8 cellular contexts compared by ENCODE assay signal in the genomic region with DNA sequence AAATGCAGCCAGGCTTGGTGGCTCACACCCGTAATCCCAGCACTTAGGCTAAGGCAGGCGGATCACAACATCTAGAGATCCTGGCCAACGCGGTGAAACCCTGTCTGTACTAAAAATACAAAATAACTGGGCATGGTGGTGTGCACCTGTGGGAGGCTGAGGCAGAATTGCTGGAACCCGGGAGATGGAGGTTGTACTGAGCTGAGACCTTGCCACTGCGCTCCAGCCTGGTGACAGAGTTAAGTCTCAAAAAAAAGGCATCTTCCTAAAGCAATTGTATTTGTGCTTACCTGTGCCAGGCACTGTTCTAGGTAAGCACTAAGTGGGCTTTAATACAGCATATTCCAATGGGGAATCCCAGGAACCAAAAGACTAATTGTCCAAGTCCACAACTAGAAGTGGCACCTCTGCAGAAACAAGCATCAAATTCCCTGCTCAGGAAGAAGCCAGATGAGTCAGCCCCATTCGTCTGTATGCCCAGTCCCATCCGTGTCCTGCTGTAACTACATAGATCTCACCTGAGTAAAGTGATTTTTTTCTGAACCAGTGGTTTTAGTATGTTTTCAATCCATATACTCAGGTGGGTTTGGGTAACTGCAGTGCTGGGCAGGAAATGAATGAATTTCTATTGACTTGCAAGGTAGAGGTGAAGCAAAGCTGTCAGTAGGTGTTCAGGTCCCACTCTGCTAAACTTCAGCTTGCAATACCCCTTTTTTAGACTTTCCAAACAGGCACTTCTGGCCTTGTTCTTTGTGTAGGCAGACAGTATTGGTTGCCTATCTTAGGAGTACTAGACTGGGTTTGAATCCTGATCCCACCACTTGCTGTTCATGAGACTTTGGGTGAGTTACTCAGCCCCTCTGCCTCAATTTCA. TPM values are rescaled to one million over a fixed set of nuclear protein-coding genes. Genes with fewer than 3 reads are reported as not detected.
DNase-seq lines count a peak whose midpoint lies in the region; ATAC-seq and TF ChIP-seq lines count a peak whose summit lies in the region.

No MANE protein-coding gene starts in this region.

- no peak overlapping the region for H2AFZ ChIP-seq in smooth muscle cell (ENCODE audit: low read depth)

- no peak overlapping the region for H3K4me2 ChIP-seq in smooth muscle cell

- WGBS in smooth muscle cell (ENCODE audit: low lambda C conversion rate) = 78% methylated on average over 8 of the region's 8 CpGs

- ATAC-seq in SK-N-SH treated with all-trans-retinoic acid at 6 μM for 48 hours (no peak; the same call in 2 of the 3 replicates), HG02678 (IDR thresholded peaks at IDR 0.05; ENCODE audit: unreplicated experiment) (no peak), left colon (no peak)

- intact Hi-C loops in left colon (cut with DNase I, micrococcal nuclease) = loop anchor here (5.0 to 10.0 kb wide), 2 partner anchors 94 to 367 kb away; no protein-coding TSS in a partner anchor

- H3K27me3 ChIP-seq in effector memory CD4-positive, alpha-beta T cell (replicated peaks; ENCODE audit: control insufficient read depth, insufficient read depth, low read length, poor library complexity, severe bottlenecking) = no peaks in the 10 kb centered on the region
- no peaks in the 10 kb centered on the region for H3K27me3 ChIP-seq in smooth muscle cell (ENCODE audit: low read depth)

- peaks cover 29% of the 10 kb centered on the region for H3K36me3 ChIP-seq in effector memory CD4-positive, alpha-beta T cell (ENCODE audit: control insufficient read depth, insufficient read depth, low read length)
- H3K36me3 ChIP-seq in smooth muscle cell (ENCODE audit: low read depth) = peaks cover 8% of the 10 kb centered on the region

- H3K27ac ChIP-seq in effector memory CD4-positive, alpha-beta T cell (ENCODE audit: insufficient read depth, low read length, poor library complexity, severe bottlenecking) = peak overlapping the region; percentile 46
- peak overlapping the region; percentile 88 for H3K27ac ChIP-seq in smooth muscle cell (ENCODE audit: low read depth)

- H4K20me1 ChIP-seq in smooth muscle cell (ENCODE audit: low read depth) = peaks cover 93% of the 10 kb centered on the region

- TF ChIP-seq CTCF in smooth muscle cell (IDR thresholded peaks at IDR 0.05; ENCODE audit: borderline replicate concordance, insufficient read depth, poor library complexity, severe bottlenecking) = no peak

- peak; percentile 47 for DNase-seq in activated T-cell treated with anti-CD3 and anti-CD28 coated beads for 24 hours (ENCODE audit: low read depth)
- no peak for DNase-seq in activated T-cell treated with anti-CD3 and anti-CD28 coated beads for 4 hours
- no peak for DNase-seq in effector memory CD4-positive, alpha-beta T cell
- no peak for DNase-seq in smooth muscle cell (lab: John Stamatoyannopoulos, UW; ENCODE audit: unreplicated experiment)
- no peak for DNase-seq in NCI-H146 (lab: John Stamatoyannopoulos, UW)
- no peak for DNase-seq in left colon

- H3K9ac ChIP-seq in smooth muscle cell (ENCODE audit: low read depth) = no peak overlapping the region

- H3K4me1 ChIP-seq in effector memory CD4-positive, alpha-beta T cell (ENCODE audit: control insufficient read depth, insufficient read depth, low read length, poor library complexity, severe bottlenecking) = peaks cover 48% of the 10 kb centered on the region
- H3K4me1 ChIP-seq in smooth muscle cell (ENCODE audit: low read depth) = peaks cover 26% of the 10 kb centered on the region

- peaks cover 73% of the 10 kb centered on the region for H3F3A ChIP-seq in smooth muscle cell (ENCODE audit: low read depth)

- no peaks in the 10 kb centered on the region for H3K9me3 ChIP-seq in effector memory CD4-positive, alpha-beta T cell (ENCODE audit: control insufficient read depth, low read length)
- H3K9me3 ChIP-seq in smooth muscle cell (replicated peaks; ENCODE audit: low read depth) = no peaks in the 10 kb centered on the region

- peak overlapping the region; percentile 3 for H3K4me3 ChIP-seq in effector memory CD4-positive, alpha-beta T cell (ENCODE audit: insufficient read depth, low read depth, low read length, poor library complexity, severe bottlenecking)
- H3K4me3 ChIP-seq in smooth muscle cell = peak overlapping the region; percentile 94

- peaks cover 32% of the 10 kb centered on the region for H3K79me2 ChIP-seq in smooth muscle cell (ENCODE audit: low read depth)

TF ChIP-seq in SK-N-SH treated with all-trans-retinoic acid at 6 μM for 48 hours, 23 proteins besides CTCF, POLR2A, EP300 and RAD21 (continues in another document):
- TF ChIP-seq ZFP30 (CRISPR knock-in tag; IDR thresholded peaks at IDR 0.05) (0 out of 2 replicates have a peak, but pooled peaks have one; percentile 2), CSDC2 (CRISPR knock-in tag; IDR thresholded peaks at IDR 0.05) (0 out of 2 replicates have a peak, but pooled peaks have one; percentile 8), ZNF70 (CRISPR knock-in tag; IDR thresholded peaks at IDR 0.05) (no peak), TCF4 (CRISPR knock-in tag; IDR thresholded peaks at IDR 0.05; ENCODE audit: borderline replicate concordance) (peak; percentile 9; the same call in 1 of the 2 replicates), PPARA (CRISPR knock-in tag; IDR thresholded peaks at IDR 0.05; ENCODE audit: borderline replicate concordance) (no peak), RARB (CRISPR knock-in tag; IDR thresholded peaks at IDR 0.05) (no peak; the same call in 1 of the 2 replicates), OSR1 (CRISPR knock-in tag; IDR thresholded peaks at IDR 0.05) (no peak), TOX (CRISPR knock-in tag; IDR thresholded peaks at IDR 0.05; ENCODE audit: borderline replicate concordance) (peak; percentile 79), CSRNP3 (CRISPR knock-in tag; IDR thresholded peaks at IDR 0.05) (0 out of 2 replicates have a peak, but pooled peaks have one; percentile 42), ESRRG (CRISPR knock-in tag; IDR thresholded peaks at IDR 0.05) (0 out of 2 replicates have a peak, but pooled peaks have one; percentile 79), ZFP3 (CRISPR knock-in tag; IDR thresholded peaks at IDR 0.05) (peak; percentile 29; the same call in 1 of the 2 replicates), ZNF8 (CRISPR knock-in tag; IDR thresholded peaks at IDR 0.05) (peak; percentile 31; the same call in 1 of the 2 replicates), ZC3H10 (CRISPR knock-in tag; IDR thresholded peaks at IDR 0.05) (no peak), GLIS3 (CRISPR knock-in tag; IDR thresholded peaks at IDR 0.05) (peak; percentile 86), TSHZ2 (CRISPR knock-in tag; IDR thresholded peaks at IDR 0.05) (no peak)
- TF ChIP-seq, protein P1, sequence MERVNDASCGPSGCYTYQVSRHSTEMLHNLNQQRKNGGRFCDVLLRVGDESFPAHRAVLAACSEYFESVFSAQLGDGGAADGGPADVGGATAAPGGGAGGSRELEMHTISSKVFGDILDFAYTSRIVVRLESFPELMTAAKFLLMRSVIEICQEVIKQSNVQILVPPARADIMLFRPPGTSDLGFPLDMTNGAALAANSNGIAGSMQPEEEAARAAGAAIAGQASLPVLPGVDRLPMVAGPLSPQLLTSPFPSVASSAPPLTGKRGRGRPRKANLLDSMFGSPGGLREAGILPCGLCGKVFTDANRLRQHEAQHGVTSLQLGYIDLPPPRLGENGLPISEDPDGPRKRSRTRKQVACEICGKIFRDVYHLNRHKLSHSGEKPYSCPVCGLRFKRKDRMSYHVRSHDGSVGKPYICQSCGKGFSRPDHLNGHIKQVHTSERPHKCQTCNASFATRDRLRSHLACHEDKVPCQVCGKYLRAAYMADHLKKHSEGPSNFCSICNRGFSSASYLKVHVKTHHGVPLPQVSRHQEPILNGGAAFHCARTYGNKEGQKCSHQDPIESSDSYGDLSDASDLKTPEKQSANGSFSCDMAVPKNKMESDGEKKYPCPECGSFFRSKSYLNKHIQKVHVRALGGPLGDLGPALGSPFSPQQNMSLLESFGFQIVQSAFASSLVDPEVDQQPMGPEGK (CRISPR knock-in tag; IDR thresholded peaks at IDR 0.05; ENCODE audit: borderline replicate concordance) = peak; percentile 65

RNA-seq across cellular contexts. Expression of gene RCC1, which starts 4.7 kb away (rescaled TPM):
- total RNA-seq in smooth muscle cell (8.9 and 20.1 TPM in 2 replicates), left colon (10 to 100 TPM; 22.1 to 34.8 TPM)
- polyA plus RNA-seq in smooth muscle cell = 10.5 and 16.1 TPM in 2 replicates

RNA-seq across cellular contexts. Expression of gene TRNAU1AP, which starts 42.3 kb away (rescaled TPM):
- total RNA-seq in smooth muscle cell (12.0 and 25.1 TPM in 2 replicates), left colon (10 to 100 TPM; 14.7 to 18.3 TPM)
- 13.8 and 26.2 TPM in 2 replicates for polyA plus RNA-seq in smooth muscle cell
